In genomic region chr3:132964267-132964666, GRCh38 we compare ENCODE assay signal across 1 cellular context.
A peak's percentile ranks its signal among the peaks of the same experiment; 100 is the strongest.
TF ChIP-seq lines count a peak whose summit lies in the region.

No MANE protein-coding gene starts in this region.

TF ChIP-seq in K562, 482 proteins besides CTCF, POLR2A, EP300 and RAD21 (continued from another document and continues in another):
- no peak for TF ChIP-seq JUN (IDR thresholded peaks at IDR 0.05; ENCODE audit: borderline replicate concordance, low read depth, low read length)
- no peak for TF ChIP-seq JUN (CRISPR knock-in tag; IDR thresholded peaks at IDR 0.05; ENCODE audit: borderline replicate concordance)
- TF ChIP-seq, protein P1, sequence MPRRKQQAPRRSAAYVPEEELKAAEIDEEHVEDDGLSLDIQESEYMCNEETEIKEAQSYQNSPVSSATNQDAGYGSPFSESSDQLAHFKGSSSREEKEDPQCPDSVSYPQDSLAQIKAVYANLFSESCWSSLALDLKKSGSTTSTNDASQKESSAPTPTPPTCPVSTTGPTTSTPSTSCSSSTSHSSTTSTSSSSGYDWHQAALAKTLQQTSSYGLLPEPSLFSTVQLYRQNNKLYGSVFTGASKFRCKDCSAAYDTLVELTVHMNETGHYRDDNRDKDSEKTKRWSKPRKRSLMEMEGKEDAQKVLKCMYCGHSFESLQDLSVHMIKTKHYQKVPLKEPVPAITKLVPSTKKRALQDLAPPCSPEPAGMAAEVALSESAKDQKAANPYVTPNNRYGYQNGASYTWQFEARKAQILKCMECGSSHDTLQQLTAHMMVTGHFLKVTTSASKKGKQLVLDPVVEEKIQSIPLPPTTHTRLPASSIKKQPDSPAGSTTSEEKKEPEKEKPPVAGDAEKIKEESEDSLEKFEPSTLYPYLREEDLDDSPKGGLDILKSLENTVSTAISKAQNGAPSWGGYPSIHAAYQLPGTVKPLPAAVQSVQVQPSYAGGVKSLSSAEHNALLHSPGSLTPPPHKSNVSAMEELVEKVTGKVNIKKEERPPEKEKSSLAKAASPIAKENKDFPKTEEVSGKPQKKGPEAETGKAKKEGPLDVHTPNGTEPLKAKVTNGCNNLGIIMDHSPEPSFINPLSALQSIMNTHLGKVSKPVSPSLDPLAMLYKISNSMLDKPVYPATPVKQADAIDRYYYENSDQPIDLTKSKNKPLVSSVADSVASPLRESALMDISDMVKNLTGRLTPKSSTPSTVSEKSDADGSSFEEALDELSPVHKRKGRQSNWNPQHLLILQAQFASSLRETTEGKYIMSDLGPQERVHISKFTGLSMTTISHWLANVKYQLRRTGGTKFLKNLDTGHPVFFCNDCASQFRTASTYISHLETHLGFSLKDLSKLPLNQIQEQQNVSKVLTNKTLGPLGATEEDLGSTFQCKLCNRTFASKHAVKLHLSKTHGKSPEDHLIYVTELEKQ (CRISPR knock-in tag; IDR thresholded peaks at IDR 0.05), result no peak
- TF ChIP-seq ILK (tag; IDR thresholded peaks at IDR 0.05; ENCODE audit: borderline replicate concordance, low read depth), result no peak
- no peak for TF ChIP-seq ZNF592 (IDR thresholded peaks at IDR 0.05)
- no peak for TF ChIP-seq ZBTB8A (IDR thresholded peaks at IDR 0.05; ENCODE audit: partially characterized antibody)
- TF ChIP-seq NFIC (IDR thresholded peaks at IDR 0.05), result no peak
- no peak for TF ChIP-seq MCM5 (IDR thresholded peaks at IDR 0.05; ENCODE audit: low read depth)
- no peak for TF ChIP-seq IRF9 (tag; IDR thresholded peaks at IDR 0.05)
- no peak for TF ChIP-seq CHCHD3 (CRISPR knock-in tag; IDR thresholded peaks at IDR 0.05)
- TF ChIP-seq ZNF140 (CRISPR knock-in tag; IDR thresholded peaks at IDR 0.05), result no peak
- TF ChIP-seq CBFA2T2 (conservative IDR thresholded peaks at IDR 0.05), result no peak
- TF ChIP-seq CHD1 (IDR thresholded peaks at IDR 0.05; ENCODE audit: low read length), result no peak
- no peak for TF ChIP-seq MYC (IDR thresholded peaks at IDR 0.05; ENCODE audit: low read depth, low read length)
- TF ChIP-seq MYC (CRISPR knock-in tag; IDR thresholded peaks at IDR 0.05; ENCODE audit: borderline replicate concordance, low read depth), result no peak
- TF ChIP-seq TEAD4 (IDR thresholded peaks at IDR 0.05; ENCODE audit: low read length), result peak; percentile 50; the same call in 1 of the 2 replicates
- TF ChIP-seq TEAD4 (CRISPR knock-in tag; IDR thresholded peaks at IDR 0.05; ENCODE audit: borderline replicate concordance), result no peak
- TF ChIP-seq CBX2 (IDR thresholded peaks at IDR 0.05; ENCODE audit: insufficient read depth, low read length, poor library complexity, severe bottlenecking), result no peak
- 0 out of 4 replicates have a peak, but pooled peaks of 1 of the 2 experiments have one; percentile 39 for TF ChIP-seq RCOR1 (IDR thresholded peaks at IDR 0.05; ENCODE audit: borderline replicate concordance in 1 of 2, low read depth in 2 of 2, low read length in 2 of 2)
- TF ChIP-seq SAFB (IDR thresholded peaks at IDR 0.05; ENCODE audit: borderline replicate concordance, low read depth, low read length), result no peak
- TF ChIP-seq, protein P2, sequence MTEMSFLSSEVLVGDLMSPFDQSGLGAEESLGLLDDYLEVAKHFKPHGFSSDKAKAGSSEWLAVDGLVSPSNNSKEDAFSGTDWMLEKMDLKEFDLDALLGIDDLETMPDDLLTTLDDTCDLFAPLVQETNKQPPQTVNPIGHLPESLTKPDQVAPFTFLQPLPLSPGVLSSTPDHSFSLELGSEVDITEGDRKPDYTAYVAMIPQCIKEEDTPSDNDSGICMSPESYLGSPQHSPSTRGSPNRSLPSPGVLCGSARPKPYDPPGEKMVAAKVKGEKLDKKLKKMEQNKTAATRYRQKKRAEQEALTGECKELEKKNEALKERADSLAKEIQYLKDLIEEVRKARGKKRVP (CRISPR knock-in tag; IDR thresholded peaks at IDR 0.05), result no peak
- TF ChIP-seq, protein P3, sequence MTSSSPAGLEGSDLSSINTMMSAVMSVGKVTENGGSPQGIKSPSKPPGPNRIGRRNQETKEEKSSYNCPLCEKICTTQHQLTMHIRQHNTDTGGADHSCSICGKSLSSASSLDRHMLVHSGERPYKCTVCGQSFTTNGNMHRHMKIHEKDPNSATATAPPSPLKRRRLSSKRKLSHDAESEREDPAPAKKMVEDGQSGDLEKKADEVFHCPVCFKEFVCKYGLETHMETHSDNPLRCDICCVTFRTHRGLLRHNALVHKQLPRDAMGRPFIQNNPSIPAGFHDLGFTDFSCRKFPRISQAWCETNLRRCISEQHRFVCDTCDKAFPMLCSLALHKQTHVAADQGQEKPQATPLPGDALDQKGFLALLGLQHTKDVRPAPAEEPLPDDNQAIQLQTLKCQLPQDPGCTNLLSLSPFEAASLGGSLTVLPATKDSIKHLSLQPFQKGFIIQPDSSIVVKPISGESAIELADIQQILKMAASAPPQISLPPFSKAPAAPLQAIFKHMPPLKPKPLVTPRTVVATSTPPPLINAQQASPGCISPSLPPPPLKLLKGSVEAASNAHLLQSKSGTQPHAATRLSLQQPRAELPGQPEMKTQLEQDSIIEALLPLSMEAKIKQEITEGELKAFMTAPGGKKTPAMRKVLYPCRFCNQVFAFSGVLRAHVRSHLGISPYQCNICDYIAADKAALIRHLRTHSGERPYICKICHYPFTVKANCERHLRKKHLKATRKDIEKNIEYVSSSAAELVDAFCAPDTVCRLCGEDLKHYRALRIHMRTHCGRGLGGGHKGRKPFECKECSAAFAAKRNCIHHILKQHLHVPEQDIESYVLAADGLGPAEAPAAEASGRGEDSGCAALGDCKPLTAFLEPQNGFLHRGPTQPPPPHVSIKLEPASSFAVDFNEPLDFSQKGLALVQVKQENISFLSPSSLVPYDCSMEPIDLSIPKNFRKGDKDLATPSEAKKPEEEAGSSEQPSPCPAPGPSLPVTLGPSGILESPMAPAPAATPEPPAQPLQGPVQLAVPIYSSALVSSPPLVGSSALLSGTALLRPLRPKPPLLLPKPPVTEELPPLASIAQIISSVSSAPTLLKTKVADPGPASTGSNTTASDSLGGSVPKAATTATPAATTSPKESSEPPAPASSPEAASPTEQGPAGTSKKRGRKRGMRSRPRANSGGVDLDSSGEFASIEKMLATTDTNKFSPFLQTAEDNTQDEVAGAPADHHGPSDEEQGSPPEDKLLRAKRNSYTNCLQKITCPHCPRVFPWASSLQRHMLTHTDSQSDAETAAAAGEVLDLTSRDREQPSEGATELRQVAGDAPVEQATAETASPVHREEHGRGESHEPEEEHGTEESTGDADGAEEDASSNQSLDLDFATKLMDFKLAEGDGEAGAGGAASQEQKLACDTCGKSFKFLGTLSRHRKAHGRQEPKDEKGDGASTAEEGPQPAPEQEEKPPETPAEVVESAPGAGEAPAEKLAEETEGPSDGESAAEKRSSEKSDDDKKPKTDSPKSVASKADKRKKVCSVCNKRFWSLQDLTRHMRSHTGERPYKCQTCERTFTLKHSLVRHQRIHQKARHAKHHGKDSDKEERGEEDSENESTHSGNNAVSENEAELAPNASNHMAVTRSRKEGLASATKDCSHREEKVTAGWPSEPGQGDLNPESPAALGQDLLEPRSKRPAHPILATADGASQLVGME (CRISPR knock-in tag; IDR thresholded peaks at IDR 0.05), result 0 out of 2 replicates have a peak, but pooled peaks have one; percentile 23
- no peak for TF ChIP-seq VEZF1 (CRISPR knock-in tag; IDR thresholded peaks at IDR 0.05)
- no peak for TF ChIP-seq U2AF2 (optimal IDR thresholded peaks at IDR 0.05; ENCODE audit: low read depth, low read length)
- no peak for TF ChIP-seq SMAD3 (CRISPR knock-in tag; conservative IDR thresholded peaks at IDR 0.05)
- TF ChIP-seq NFIX (CRISPR knock-in tag; IDR thresholded peaks at IDR 0.05; ENCODE audit: low read depth), result no peak
- TF ChIP-seq RFX1 (IDR thresholded peaks at IDR 0.05), result peak; percentile 33; the same call in 1 of the 2 replicates
- TF ChIP-seq ARID1B (IDR thresholded peaks at IDR 0.05), result peak; percentile 57
- no peak for TF ChIP-seq MTA2 (IDR thresholded peaks at IDR 0.05; ENCODE audit: low read depth)
- TF ChIP-seq EHMT2 (IDR thresholded peaks at IDR 0.05), result no peak
- no peak for TF ChIP-seq ELF1 (tag; IDR thresholded peaks at IDR 0.05)
- no peak for TF ChIP-seq ZC3H11A (IDR thresholded peaks at IDR 0.05; ENCODE audit: low read depth, low read length)
- TF ChIP-seq CBFA2T3 (IDR thresholded peaks at IDR 0.05), result peak; percentile 27; the same call in 1 of the 2 replicates
- TF ChIP-seq ZNF384 (IDR thresholded peaks at IDR 0.05; ENCODE audit: low read depth, low read length), result no peak
- no peak for TF ChIP-seq ZNF174 (CRISPR knock-in tag; IDR thresholded peaks at IDR 0.05)
- TF ChIP-seq, protein P4, sequence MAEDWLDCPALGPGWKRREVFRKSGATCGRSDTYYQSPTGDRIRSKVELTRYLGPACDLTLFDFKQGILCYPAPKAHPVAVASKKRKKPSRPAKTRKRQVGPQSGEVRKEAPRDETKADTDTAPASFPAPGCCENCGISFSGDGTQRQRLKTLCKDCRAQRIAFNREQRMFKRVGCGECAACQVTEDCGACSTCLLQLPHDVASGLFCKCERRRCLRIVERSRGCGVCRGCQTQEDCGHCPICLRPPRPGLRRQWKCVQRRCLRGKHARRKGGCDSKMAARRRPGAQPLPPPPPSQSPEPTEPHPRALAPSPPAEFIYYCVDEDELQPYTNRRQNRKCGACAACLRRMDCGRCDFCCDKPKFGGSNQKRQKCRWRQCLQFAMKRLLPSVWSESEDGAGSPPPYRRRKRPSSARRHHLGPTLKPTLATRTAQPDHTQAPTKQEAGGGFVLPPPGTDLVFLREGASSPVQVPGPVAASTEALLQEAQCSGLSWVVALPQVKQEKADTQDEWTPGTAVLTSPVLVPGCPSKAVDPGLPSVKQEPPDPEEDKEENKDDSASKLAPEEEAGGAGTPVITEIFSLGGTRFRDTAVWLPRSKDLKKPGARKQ (CRISPR knock-in tag; IDR thresholded peaks at IDR 0.05), result no peak
- no peak for TF ChIP-seq IRF1 (CRISPR knock-in tag; IDR thresholded peaks at IDR 0.05; ENCODE audit: borderline replicate concordance)
- no peak for TF ChIP-seq CHD2 (IDR thresholded peaks at IDR 0.05; ENCODE audit: low read depth, low read length)
- no peak for TF ChIP-seq NCOA2 (IDR thresholded peaks at IDR 0.05; ENCODE audit: partially characterized antibody in 2 of 2)
- no peak for TF ChIP-seq NR3C1 (CRISPR knock-in tag; IDR thresholded peaks at IDR 0.05)
- TF ChIP-seq, protein P5, sequence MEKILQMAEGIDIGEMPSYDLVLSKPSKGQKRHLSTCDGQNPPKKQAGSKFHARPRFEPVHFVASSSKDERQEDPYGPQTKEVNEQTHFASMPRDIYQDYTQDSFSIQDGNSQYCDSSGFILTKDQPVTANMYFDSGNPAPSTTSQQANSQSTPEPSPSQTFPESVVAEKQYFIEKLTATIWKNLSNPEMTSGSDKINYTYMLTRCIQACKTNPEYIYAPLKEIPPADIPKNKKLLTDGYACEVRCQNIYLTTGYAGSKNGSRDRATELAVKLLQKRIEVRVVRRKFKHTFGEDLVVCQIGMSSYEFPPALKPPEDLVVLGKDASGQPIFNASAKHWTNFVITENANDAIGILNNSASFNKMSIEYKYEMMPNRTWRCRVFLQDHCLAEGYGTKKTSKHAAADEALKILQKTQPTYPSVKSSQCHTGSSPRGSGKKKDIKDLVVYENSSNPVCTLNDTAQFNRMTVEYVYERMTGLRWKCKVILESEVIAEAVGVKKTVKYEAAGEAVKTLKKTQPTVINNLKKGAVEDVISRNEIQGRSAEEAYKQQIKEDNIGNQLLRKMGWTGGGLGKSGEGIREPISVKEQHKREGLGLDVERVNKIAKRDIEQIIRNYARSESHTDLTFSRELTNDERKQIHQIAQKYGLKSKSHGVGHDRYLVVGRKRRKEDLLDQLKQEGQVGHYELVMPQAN (IDR thresholded peaks at IDR 0.05; ENCODE audit: borderline replicate concordance), result no peak
